In genomic region chr17:80720624-80721577, GRCh38 we compare ENCODE assay signal across 9 cellular contexts.
DNase-seq lines count a peak whose midpoint lies in the region; ATAC-seq, FAIRE-seq and TF ChIP-seq lines count a peak whose summit lies in the region.
"Had no signal": no experiment of that assay in that cellular context is flagged by ENCODE, and none has a peak within 500 bp of the region (broad histone marks: within the 10 kb centered on the region; RNA-seq: fewer than 3 reads in every experiment).

No MANE protein-coding gene starts in this region.

- no peak overlapping the region for H3K27ac ChIP-seq in breast epithelium
- H3K27ac ChIP-seq in spleen: peak overlapping the region in 3 of 8 donors; percentile 52 to 63 (median 55)

- peaks cover 7% of the 10 kb centered on the region for H3K36me3 Mint-ChIP-seq in MCF 10A (ENCODE audit: insufficient read depth, unreplicated experiment)
- H3K36me3 Mint-ChIP-seq: naive B cell had no signal

- POLR2A ChIA-PET in MCF 10A (lab: Yijun Ruan, JAX): interaction anchor here (0.7 to 1.3 kb wide), 7 partner anchors 12 to 266 kb away, joined by 3 to 4 read pairs (median 3); no protein-coding TSS in a partner anchor

- no peaks in the 10 kb centered on the region for H3K9me3 ChIP-seq in breast epithelium
- H3K9me3 ChIP-seq in mucosa of descending colon: no peaks in the 10 kb centered on the region
- H3K9me3 ChIP-seq in spleen: no peaks in the 10 kb centered on the region

- intact Hi-C loops in MCF 10A (cut with micrococcal nuclease) (loop anchor here (10.0 kb wide), 1 partner anchor 114 kb away; no protein-coding TSS in a partner anchor), breast epithelium (cut with DNase I; ENCODE audit: low total_unique reads) (no loop called here), mucosa of descending colon (cut with DNase I, micrococcal nuclease) (no loop called here), spleen (cut with DNase I; ENCODE audit: low total_unique reads) (no loop called here)

- H3K27me3 ChIP-seq in breast epithelium (no peaks in the 10 kb centered on the region), spleen (replicated peaks in 1 of 7) (no peaks in the 10 kb centered on the region)

- DNase-seq in MCF 10A (ENCODE audit: unreplicated experiment): peak; percentile 97
- DNase-seq in breast epithelium (ENCODE audit: low spot score in 2 of 2): no peak
- peak; percentile 78 for DNase-seq in activated naive CD4-positive, alpha-beta T cell treated with Interleukin-2 at 50 U/mL for 16 hours
- peak; percentile 36 to 69 (median 45) for DNase-seq in mucosa of descending colon
- peak; percentile 91 for DNase-seq in urothelium cell line (ENCODE audit: low spot score)
- no peak for DNase-seq in spleen
- DNase-seq in GM12892 (ENCODE audit: insufficient read length): no peak
- DNase-seq in hepatic stellate cell (ENCODE audit: low spot score): no peak
- DNase-seq: naive B cell had no signal

- H3K4me1 Mint-ChIP-seq in MCF 10A (ENCODE audit: insufficient read depth, unreplicated experiment): peaks cover 50% of the 10 kb centered on the region

- no peaks in the 10 kb centered on the region for H3K9me3 Mint-ChIP-seq in MCF 10A (ENCODE audit: unreplicated experiment)

- H3K27ac Mint-ChIP-seq in MCF 10A (ENCODE audit: low read depth, unreplicated experiment): peak overlapping the region; percentile 86

- TF ChIP-seq POLR2A in breast epithelium (IDR thresholded peaks at IDR 0.05) (no peak), spleen (IDR thresholded peaks at IDR 0.05) (no peak), GM12892 (IDR thresholded peaks at IDR 0.05; ENCODE audit: low read depth, low read length) (no peak)

- 75 to 81% (median 77%) methylated on average over 34 to 35 of the region's 35 CpGs for WGBS in spleen, 5 donors

- CTCF ChIA-PET in MCF 10A (lab: Yijun Ruan, JAX): interaction anchor here (0.9 to 1.0 kb wide), 2 partner anchors 13 to 141 kb away, joined by 3 read pairs; no protein-coding TSS in a partner anchor

- no peaks in the 10 kb centered on the region for H3K27me3 Mint-ChIP-seq in MCF 10A (ENCODE audit: insufficient read depth, unreplicated experiment)
- H3K27me3 Mint-ChIP-seq: naive B cell had no signal

- peak; percentile 62 for ATAC-seq in mucosa of descending colon

- peak overlapping the region; percentile 62 for H3K4me3 Mint-ChIP-seq in MCF 10A (ENCODE audit: unreplicated experiment)

- H3K36me3 ChIP-seq in breast epithelium: no peaks in the 10 kb centered on the region
- H3K36me3 ChIP-seq in mucosa of descending colon (ENCODE audit: low read depth): no peaks in the 10 kb centered on the region
- no peaks in the 10 kb centered on the region for H3K36me3 ChIP-seq in spleen

- peak; percentile 93 for FAIRE-seq in urothelium cell line (lab: Jason Lieb, UNC)
- no peak for FAIRE-seq in GM12892 (lab: Jason Lieb, UNC)

- H3K4me3 ChIP-seq in breast epithelium (no peak overlapping the region), mucosa of descending colon (no peak overlapping the region), spleen (peak overlapping the region in 1 of 8 donors; percentile 25)

- no peak for TF ChIP-seq CTCF in MCF 10A (IDR thresholded peaks at IDR 0.05; ENCODE audit: unreplicated experiment)
- no peak for TF ChIP-seq CTCF in breast epithelium (IDR thresholded peaks at IDR 0.05)
- TF ChIP-seq CTCF in mucosa of descending colon (IDR thresholded peaks at IDR 0.05): no peak
- TF ChIP-seq CTCF in spleen (IDR thresholded peaks at IDR 0.05 in 8 of 11, conservative IDR thresholded peaks at IDR 0.05 in 3 of 11): no peak

- H3K4me1 ChIP-seq in breast epithelium: no peaks in the 10 kb centered on the region
- H3K4me1 ChIP-seq in mucosa of descending colon (ENCODE audit: low read depth): peaks cover 7% of the 10 kb centered on the region
- H3K4me1 ChIP-seq in spleen: peaks cover 0 to 42% (median 13%) of the 10 kb centered on the region in 6 donors

- BruUV-seq in MCF 10A (replicated peaks; lab: Mats Ljungman, UMichigan): no TSS peak

Comparison
In these comparisons a context has a peak if more than half of its experiments do, and no peak if none do; other contexts are left out.
1. DNase-seq: peak in MCF 10A (single experiment), activated naive CD4-positive, alpha-beta T cell treated with Interleukin-2 at 50 U/mL for 16 hours (single experiment), mucosa of descending colon (3 of 3) and urothelium cell line (single experiment); none in breast epithelium (0 of 2), spleen (single experiment), GM12892 (single experiment) and hepatic stellate cell (single experiment).